ENCODE assay signal across 22 cellular contexts in genomic region chr7:145269418-145270161, GRCh38.
A peak's percentile ranks its signal among the peaks of the same experiment; 100 is the strongest.
DNase-seq lines count a peak whose midpoint lies in the region; ATAC-seq and TF ChIP-seq lines count a peak whose summit lies in the region.
"Had no signal": no experiment of that assay in that cellular context is flagged by ENCODE, and none has a peak within 500 bp of the region (broad histone marks: within the 10 kb centered on the region; RNA-seq: fewer than 3 reads in every experiment).

No MANE protein-coding gene starts in this region.

- no peak overlapping the region for H3K27ac Mint-ChIP-seq in WTC11
- no peak overlapping the region for H3K27ac Mint-ChIP-seq in stimulated activated naive B cell treated with anti-CD40 and anti-IgM and Interleukin-4, amounts not matched to agents 10 μg/mL and 1 μg/mL and 100 μg/mL, for 72 hours
- H3K27ac Mint-ChIP-seq: CD8-positive, alpha-beta memory T cell; HFFc6 had no signal

- H3K4me3 ChIP-seq in Peyer's patch, result no peak overlapping the region
- H3K4me3 ChIP-seq in prostate gland, result no peak overlapping the region
- H3K4me3 ChIP-seq: BLaER1 treated with 17β-estradiol and CSF1 and Interleukin-3, amounts not matched to agents 10 nM and 100 nM; MG63 had no signal

- peak; percentile 88 for ATAC-seq in WTC11
- ATAC-seq in omental fat pad (ENCODE audit: low FRiP score), result peak; percentile 41
- ATAC-seq in stimulated activated naive B cell treated with anti-CD40 and anti-IgM and Interleukin-4, amounts not matched to agents 10 μg/mL and 1 μg/mL and 100 μg/mL, for 72 hours (replicated peaks), result no peak
- ATAC-seq in GM18870 (IDR thresholded peaks at IDR 0.05; ENCODE audit: unreplicated experiment), result no peak

- intact Hi-C loops in prostate gland (cut with DNase I), result no loop called here

- DNase-seq in Daoy (ENCODE audit: low read depth) (peak; percentile 10), M059J (ENCODE audit: low read depth) (peak; percentile 38), WTC11 (ENCODE audit: low spot score) (peak; percentile 22), omental fat pad (ENCODE audit: low spot score) (no peak), Peyer's patch (no peak), prostate gland (ENCODE audit: low spot score) (no peak)
- DNase-seq in stimulated activated naive B cell treated with anti-CD40 and anti-IgM and Interleukin-4, amounts not matched to agents 10 μg/mL and 1 μg/mL and 100 μg/mL, for 72 hours, result no peak
- DNase-seq: CD8-positive, alpha-beta memory T cell; DMS79 treated with DMSO at 0.1 percent for 48 hours; HFFc6; IMR-90; MG63; NCI-H1092 treated with DMSO at 0.1 percent for 48 hours; NCI-H146; NCI-H2081; NCI-H510A; NCI-H748 treated with DMSO at 0.1 percent for 48 hours; NK-92 treated with Interleukin-12 subunit alpha and Interleukin-12 subunit beta, amount 100 ng/mL, for 24 hours; OCI-M1; SW 1271 had no signal

- peaks cover 38% of the 10 kb centered on the region for H3K9me3 Mint-ChIP-seq in WTC11
- H3K9me3 Mint-ChIP-seq in stimulated activated naive B cell treated with anti-CD40 and anti-IgM and Interleukin-4, amounts not matched to agents 10 μg/mL and 1 μg/mL and 100 μg/mL, for 72 hours, result peaks cover 3 to 8% of the 10 kb centered on the region in 2 donors

- no peaks in the 10 kb centered on the region for H3K27me3 ChIP-seq in Peyer's patch
- H3K27me3 ChIP-seq in prostate gland (replicated peaks; ENCODE audit: insufficient read depth), result no peaks in the 10 kb centered on the region
- H3K27me3 ChIP-seq: BLaER1 treated with 17β-estradiol and CSF1 and Interleukin-3, amounts not matched to agents 10 nM and 100 nM; MG63 had no signal

- WGBS in prostate gland, result 90% methylated on average over 27 of the region's 28 CpGs

- H3K4me3 Mint-ChIP-seq in WTC11, result no peak overlapping the region
- no peak overlapping the region for H3K4me3 Mint-ChIP-seq in stimulated activated naive B cell treated with anti-CD40 and anti-IgM and Interleukin-4, amounts not matched to agents 10 μg/mL and 1 μg/mL and 100 μg/mL, for 72 hours
- H3K4me3 Mint-ChIP-seq: CD8-positive, alpha-beta memory T cell; HFFc6 had no signal

- TF ChIP-seq CTCF in WTC11 (IDR thresholded peaks at IDR 0.05) (no peak), omental fat pad (IDR thresholded peaks at IDR 0.05) (no peak), Peyer's patch (IDR thresholded peaks at IDR 0.05) (no peak), prostate gland (IDR thresholded peaks at IDR 0.05) (no peak)

- POLR2A ChIA-PET in WTC11 (lab: Charles Lee), result interaction anchor here (0.5 to 0.7 kb wide), 2 partner anchors 12 to 142 kb away, joined by 3 read pairs; no protein-coding TSS in a partner anchor

- H3K36me3 Mint-ChIP-seq in WTC11, result peaks cover 6% of the 10 kb centered on the region
- no peaks in the 10 kb centered on the region for H3K36me3 Mint-ChIP-seq in stimulated activated naive B cell treated with anti-CD40 and anti-IgM and Interleukin-4, amounts not matched to agents 10 μg/mL and 1 μg/mL and 100 μg/mL, for 72 hours
- H3K36me3 Mint-ChIP-seq: CD8-positive, alpha-beta memory T cell had no signal

- H3K36me3 ChIP-seq in Peyer's patch (no peaks in the 10 kb centered on the region), prostate gland (no peaks in the 10 kb centered on the region)
- H3K36me3 ChIP-seq: BLaER1 treated with 17β-estradiol and CSF1 and Interleukin-3, amounts not matched to agents 10 nM and 100 nM; MG63 had no signal

- TF ChIP-seq POLR2A in Peyer's patch (IDR thresholded peaks at IDR 0.05) (no peak), prostate gland (IDR thresholded peaks at IDR 0.05) (no peak)

- no peaks in the 10 kb centered on the region for H3K4me1 Mint-ChIP-seq in WTC11
- H3K4me1 Mint-ChIP-seq in stimulated activated naive B cell treated with anti-CD40 and anti-IgM and Interleukin-4, amounts not matched to agents 10 μg/mL and 1 μg/mL and 100 μg/mL, for 72 hours, result no peaks in the 10 kb centered on the region
- H3K4me1 Mint-ChIP-seq: CD8-positive, alpha-beta memory T cell had no signal

- H3K27me3 Mint-ChIP-seq in WTC11 (ENCODE audit: low read depth), result no peaks in the 10 kb centered on the region
- H3K27me3 Mint-ChIP-seq in stimulated activated naive B cell treated with anti-CD40 and anti-IgM and Interleukin-4, amounts not matched to agents 10 μg/mL and 1 μg/mL and 100 μg/mL, for 72 hours, result no peaks in the 10 kb centered on the region
- H3K27me3 Mint-ChIP-seq: CD8-positive, alpha-beta memory T cell had no signal

- H3K4me1 ChIP-seq in Peyer's patch (no peaks in the 10 kb centered on the region), prostate gland (replicated peaks) (no peaks in the 10 kb centered on the region)
- H3K4me1 ChIP-seq: BLaER1 treated with 17β-estradiol and CSF1 and Interleukin-3, amounts not matched to agents 10 nM and 100 nM had no signal

- H3K9me3 ChIP-seq in Peyer's patch, result peaks cover 0 to 4% (median 0%) of the 10 kb centered on the region in 4 donors
- H3K9me3 ChIP-seq in prostate gland, result no peaks in the 10 kb centered on the region
- H3K9me3 ChIP-seq: MG63 had no signal

- H3K27ac ChIP-seq in Peyer's patch (no peak overlapping the region), prostate gland (no peak overlapping the region)
- H3K27ac ChIP-seq: BLaER1 treated with 17β-estradiol and CSF1 and Interleukin-3, amounts not matched to agents 10 nM and 100 nM had no signal

- CTCF ChIA-PET in WTC11 (lab: Charles Lee), result interaction anchor here (0.6 kb wide), 1 partner anchor 361 kb away, joined by 4 read pairs; no protein-coding TSS in a partner anchor

TF ChIP-seq in WTC11, 78 proteins besides CTCF, POLR2A, EP300 and RAD21:
- no peak for TF ChIP-seq NR2C2 (CRISPR knock-in tag; IDR thresholded peaks at IDR 0.05)

Comparison
In these comparisons a context has a peak if more than half of its experiments do, and no peak if none do; other contexts are left out.
1. DNase-seq: peak in Daoy (single experiment), M059J (single experiment) and WTC11 (single experiment); none in omental fat pad (single experiment), stimulated activated naive B cell treated with anti-CD40 and anti-IgM and Interleukin-4, amounts not matched to agents 10 μg/mL and 1 μg/mL and 100 μg/mL, for 72 hours (single experiment), Peyer's patch (0 of 3) and prostate gland (single experiment).
2. ATAC-seq: peak in WTC11 (single experiment) and omental fat pad (single experiment); none in stimulated activated naive B cell treated with anti-CD40 and anti-IgM and Interleukin-4, amounts not matched to agents 10 μg/mL and 1 μg/mL and 100 μg/mL, for 72 hours (0 of 2) and GM18870 (single experiment).